ENCODE assay signal across 8 cellular contexts in the genomic region with DNA sequence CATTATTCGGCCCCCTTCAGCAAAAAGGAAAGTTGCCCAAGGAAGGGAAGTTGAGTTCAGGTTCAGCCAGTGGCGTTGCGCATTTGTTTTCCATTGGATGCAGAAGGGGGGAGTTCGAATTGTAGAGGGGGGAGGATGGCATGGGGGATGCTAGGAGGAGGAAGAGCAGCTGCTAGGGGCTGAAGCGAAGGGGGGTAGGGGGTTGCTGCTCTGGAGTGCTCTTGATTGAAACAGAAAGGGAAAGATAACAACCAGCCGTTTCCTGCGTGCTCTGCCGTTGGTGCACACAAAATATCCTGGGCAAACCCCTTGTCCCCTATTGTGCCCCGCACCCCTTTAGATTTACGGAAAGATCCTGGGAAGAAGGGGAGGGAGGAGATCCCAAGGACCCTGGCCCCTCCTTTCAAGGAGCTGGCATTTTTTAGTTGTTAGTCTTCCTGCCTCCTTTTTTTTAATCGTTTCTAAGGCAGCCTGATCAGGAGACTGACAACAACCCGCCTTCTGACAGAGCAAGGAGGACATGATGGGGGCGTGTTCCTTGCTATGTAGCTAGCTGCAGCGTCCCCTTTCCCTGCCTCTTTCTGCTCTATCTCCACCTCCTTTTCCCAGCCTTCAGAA. TPM values are rescaled to one million over a fixed set of nuclear protein-coding genes. Genes with fewer than 3 reads are reported as not detected.
DNase-seq lines count a peak whose midpoint lies in the region; ATAC-seq and TF ChIP-seq lines count a peak whose summit lies in the region.

No MANE protein-coding gene starts in this region.

- H2AFZ ChIP-seq in neuron (ENCODE audit: low read depth, low read length) = no peak overlapping the region

- TF ChIP-seq CTCF in fibroblast of the aortic adventitia (IDR thresholded peaks at IDR 0.05; ENCODE audit: insufficient read depth, low read length) (no peak), tibial artery (IDR thresholded peaks at IDR 0.05) (no peak)

- H3K27ac ChIP-seq in BLaER1 (peak overlapping the region; percentile 64), tibial artery (peak overlapping the region; percentile 96 to 99)

- H3K4me1 ChIP-seq in BLaER1 (peaks cover 51% of the 10 kb centered on the region), neuron (ENCODE audit: insufficient read depth, low read length) (peaks cover 43% of the 10 kb centered on the region), tibial artery (peaks cover 0 to 65% (median 58%) of the 10 kb centered on the region in 4 donors)

- H3K4me2 ChIP-seq in BLaER1 = peak overlapping the region; percentile 95

- intact Hi-C loops in tibial artery (cut with DNase I; ENCODE audit: low total_unique reads) = loop anchor here (5.0 kb wide), 1 partner anchor 36 kb away; a partner anchor contains a TSS

- no peaks in the 10 kb centered on the region for H3K9me3 ChIP-seq in BLaER1
- no peaks in the 10 kb centered on the region for H3K9me3 ChIP-seq in neuron (ENCODE audit: low read length)
- H3K9me3 ChIP-seq in tibial artery = no peaks in the 10 kb centered on the region

- peak overlapping the region; percentile 95 for H3K9ac ChIP-seq in BLaER1

- peak overlapping the region; percentile 100 for H3K4me3 ChIP-seq in BLaER1
- H3K4me3 ChIP-seq in fibroblast of the aortic adventitia (ENCODE audit: low read depth, low read length) = peak overlapping the region; percentile 82
- H3K4me3 ChIP-seq in neuron (ENCODE audit: low read length) = peak overlapping the region; percentile 94
- H3K4me3 ChIP-seq in tibial artery = peak overlapping the region; percentile 83 to 96

- ATAC-seq in GM21576 (IDR thresholded peaks at IDR 0.05; ENCODE audit: unreplicated experiment) = peak; percentile 22
- no peak for ATAC-seq in GM18505 (IDR thresholded peaks at IDR 0.05; ENCODE audit: unreplicated experiment)

- H3K36me3 ChIP-seq in BLaER1 = peaks cover 25% of the 10 kb centered on the region
- peaks cover 12% of the 10 kb centered on the region for H3K36me3 ChIP-seq in neuron (ENCODE audit: insufficient read depth, low read length)
- H3K36me3 ChIP-seq in tibial artery = no peaks in the 10 kb centered on the region

- DNase-seq in OCI-M1 (lab: John Stamatoyannopoulos, UW) = peak; percentile 90
- peak; percentile 39 for DNase-seq in activated effector memory CD4-positive, alpha-beta T cell treated with Interleukin-2 at 50 U/mL for 16 hours
- peak; percentile 72 for DNase-seq in fibroblast of the aortic adventitia (ENCODE audit: low read depth)
- DNase-seq in tibial artery = peak; percentile 76

- H3K27me3 ChIP-seq in BLaER1 = no peaks in the 10 kb centered on the region
- H3K27me3 ChIP-seq in neuron (ENCODE audit: insufficient read depth, low read length) = no peaks in the 10 kb centered on the region
- no peaks in the 10 kb centered on the region for H3K27me3 ChIP-seq in tibial artery

- peaks cover 69% of the 10 kb centered on the region for H4K20me1 ChIP-seq in BLaER1

- no peak for TF ChIP-seq POLR2A in GM18505 (IDR thresholded peaks at IDR 0.05; ENCODE audit: borderline replicate concordance, extremely low read depth, insufficient read depth, insufficient read length)

RNA-seq across cellular contexts. Expression of a gene that starts 2.1 kb away (rescaled TPM):
- 38.9 and 49.8 TPM in 2 replicates for total RNA-seq in fibroblast of the aortic adventitia (ENCODE audit: low replicate concordance)

RNA-seq across cellular contexts. Expression of a gene that starts 37.0 kb away (rescaled TPM):
- 55.2 and 72.8 TPM in 2 replicates for total RNA-seq in fibroblast of the aortic adventitia (ENCODE audit: low replicate concordance)

Comparison
In these comparisons a context has a peak if more than half of its experiments do, and no peak if none do; other contexts are left out.
1. DNase-seq: peak in every context shown above with its lines; median percentile 90 in OCI-M1; 76 in tibial artery; 72 in fibroblast of the aortic adventitia; 39 in activated effector memory CD4-positive, alpha-beta T cell treated with Interleukin-2 at 50 U/mL for 16 hours.